Comparison of ENCODE assay signal across 13 cellular contexts in the genomic region with DNA sequence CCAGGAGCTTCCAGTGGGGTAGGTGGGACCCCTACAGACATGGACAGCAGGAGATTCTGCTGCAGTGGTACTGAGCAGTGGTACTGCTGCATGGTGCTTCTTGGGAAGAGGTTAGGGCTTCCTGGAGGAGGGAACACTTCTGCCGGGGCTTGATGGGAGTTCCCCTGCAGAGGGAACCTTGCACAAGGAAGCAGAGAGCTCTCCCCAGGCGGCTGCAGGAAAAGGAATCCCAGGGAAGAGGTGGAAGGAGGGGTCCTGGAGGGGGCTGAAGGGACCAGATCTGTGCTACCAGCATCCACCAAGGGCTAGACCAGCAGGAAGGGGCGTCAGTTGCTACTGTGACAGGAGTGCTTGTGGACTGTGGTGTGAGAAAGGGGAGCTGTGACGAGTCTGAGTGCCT. TPM values are rescaled to one million over a fixed set of nuclear protein-coding genes. Genes with fewer than 3 reads are reported as not detected.
DNase-seq lines count a peak whose midpoint lies in the region; ATAC-seq, FAIRE-seq and TF ChIP-seq lines count a peak whose summit lies in the region.
"Had no signal": no experiment of that assay in that cellular context is flagged by ENCODE, and none has a peak within 500 bp of the region (broad histone marks: within the 10 kb centered on the region; RNA-seq: fewer than 3 reads in every experiment).

No MANE protein-coding gene starts in this region.

- FAIRE-seq in GM19239 (lab: Jason Lieb, UNC), result no peak

- TF ChIP-seq CTCF in vagina (IDR thresholded peaks at IDR 0.05), result no peak

- H3K79me2 ChIP-seq in mesendoderm (ENCODE audit: control insufficient read depth, insufficient read depth, low read length), result no peaks in the 10 kb centered on the region

- peaks cover 19% of the 10 kb centered on the region for H3K27me3 Mint-ChIP-seq in activated naive CD8-positive, alpha-beta T cell treated with anti-CD3 and anti-CD28 coated beads, Interleukin-2, amount 10 ng/mL, durations not matched to agents 7 days and 5 days

- no peak overlapping the region for H2AK5ac ChIP-seq in mesendoderm (ENCODE audit: low read length)

- H3K4me3 Mint-ChIP-seq in activated naive CD8-positive, alpha-beta T cell treated with anti-CD3 and anti-CD28 coated beads, Interleukin-2, amount 10 ng/mL, durations not matched to agents 7 days and 5 days, result peak overlapping the region; percentile 65

- H3K4me2 ChIP-seq in mesendoderm (ENCODE audit: low read length), result no peak overlapping the region

- peaks cover 28% of the 10 kb centered on the region for H3K4me1 Mint-ChIP-seq in activated naive CD8-positive, alpha-beta T cell treated with anti-CD3 and anti-CD28 coated beads, Interleukin-2, amount 10 ng/mL, durations not matched to agents 7 days and 5 days

- H3K27me3 ChIP-seq in right cardiac atrium (ENCODE audit: control insufficient read depth, insufficient read depth) (no peaks in the 10 kb centered on the region), mesendoderm (ENCODE audit: insufficient read depth, low read length, poor library complexity) (peaks cover 6% of the 10 kb centered on the region), vagina (no peaks in the 10 kb centered on the region)

- H3K4ac ChIP-seq in mesendoderm (ENCODE audit: low read depth, low read length), result no peak overlapping the region

- H3K36me3 ChIP-seq in mesendoderm (ENCODE audit: control insufficient read depth, insufficient read depth, low read length), result no peaks in the 10 kb centered on the region
- H3K36me3 ChIP-seq in vagina, result peaks cover 2 to 37% of the 10 kb centered on the region in 2 donors

- ATAC-seq in right cardiac atrium (no peak), Right ventricle myocardium inferior (no peak), HG02840 (IDR thresholded peaks at IDR 0.05; ENCODE audit: low FRiP score, unreplicated experiment) (no peak)
- ATAC-seq in activated naive CD8-positive, alpha-beta T cell treated with anti-CD3 and anti-CD28 coated beads, Interleukin-2, amount 10 ng/mL, durations not matched to agents 7 days and 5 days (ENCODE audit: low read depth), result no peak

- TF ChIP-seq POLR2A in vagina (IDR thresholded peaks at IDR 0.05), result no peak

- no peak overlapping the region for H3K18ac ChIP-seq in mesendoderm (ENCODE audit: low read length)

- no peak overlapping the region for H3K23ac ChIP-seq in mesendoderm (ENCODE audit: low read length)

- H3K4me1 ChIP-seq in right cardiac atrium (ENCODE audit: control insufficient read depth, insufficient read depth, low read length), result peaks cover 9% of the 10 kb centered on the region
- H3K4me1 ChIP-seq in mesendoderm (ENCODE audit: control insufficient read depth, low read depth, low read length), result no peaks in the 10 kb centered on the region
- peaks cover 53% of the 10 kb centered on the region for H3K4me1 ChIP-seq in vagina

- H2BK120ac ChIP-seq in mesendoderm (ENCODE audit: low read depth, low read length), result no peak overlapping the region

- DNase-seq in right cardiac atrium, result peak in 2 of 3 donors; percentile 36 to 40
- DNase-seq in Right ventricle myocardium inferior (ENCODE audit: missing footprints), result no peak
- DNase-seq in activated naive CD8-positive, alpha-beta T cell treated with anti-CD3 and anti-CD28 coated beads, Interleukin-2, amount 10 ng/mL, durations not matched to agents 7 days and 5 days, result no peak
- peak; percentile 47 for DNase-seq in mesendoderm
- peak in 1 of 2 donors; percentile 87 for DNase-seq in vagina (ENCODE audit: extremely low spot score in 2 of 2)
- DNase-seq in AG08396 (ENCODE audit: low spot score), result no peak
- DNase-seq in GM19239 (ENCODE audit: insufficient read length, low spot score), result no peak
- DNase-seq: NCI-H187; NK-92 treated with Interleukin-12 subunit alpha and Interleukin-12 subunit beta, amount 100 ng/mL, for 24 hours had no signal

- H2BK5ac ChIP-seq in mesendoderm (ENCODE audit: low read length), result no peak overlapping the region

- POLR2A ChIA-PET in activated naive CD8-positive, alpha-beta T cell treated with anti-CD3 and anti-CD28 coated beads, Interleukin-2, amount 10 ng/mL, durations not matched to agents 7 days and 5 days (lab: Charles Lee), result interaction anchor here (0.7 to 1.3 kb wide), 2 partner anchors 23 to 106 kb away, joined by 3 read pairs; a partner anchor contains a TSS

- no peaks in the 10 kb centered on the region for H3K79me1 ChIP-seq in mesendoderm (ENCODE audit: low read length)

- no peaks in the 10 kb centered on the region for H3K9me3 Mint-ChIP-seq in activated naive CD8-positive, alpha-beta T cell treated with anti-CD3 and anti-CD28 coated beads, Interleukin-2, amount 10 ng/mL, durations not matched to agents 7 days and 5 days

- intact Hi-C loops in right cardiac atrium (cut with DNase I), result no loop called here
- intact Hi-C loops in Right ventricle myocardium inferior (cut with DNase I), result no loop called here
- intact Hi-C loops in vagina (cut with DNase I), result no loop called here

- H4K5ac ChIP-seq in mesendoderm (ENCODE audit: low read length), result no peak overlapping the region

- H4K8ac ChIP-seq in mesendoderm (ENCODE audit: low read depth, low read length), result no peak overlapping the region

- H3K27ac Mint-ChIP-seq in activated naive CD8-positive, alpha-beta T cell treated with anti-CD3 and anti-CD28 coated beads, Interleukin-2, amount 10 ng/mL, durations not matched to agents 7 days and 5 days, result no peak overlapping the region

- H3K27ac ChIP-seq in right cardiac atrium (ENCODE audit: low read length) (no peak overlapping the region), mesendoderm (ENCODE audit: low read depth, low read length) (no peak overlapping the region), vagina (no peak overlapping the region)

- H3K9ac ChIP-seq in mesendoderm (ENCODE audit: low read length), result no peak overlapping the region

- 55% methylated on average over 4 of the region's 4 CpGs for WGBS in right cardiac atrium
- no CpG with 5 or more reads among the region's 4 CpGs for WGBS in mesendoderm (ENCODE audit: extremely low coverage, insufficient coverage, low lambda C conversion rate)

- H3K56ac ChIP-seq in mesendoderm (ENCODE audit: low read length), result peak overlapping the region; percentile 35

- no peak overlapping the region for H2BK15ac ChIP-seq in mesendoderm (replicated peaks; ENCODE audit: low read depth)

- no peaks in the 10 kb centered on the region for H3K9me3 ChIP-seq in right cardiac atrium (ENCODE audit: control insufficient read depth, low read length)
- H3K9me3 ChIP-seq in vagina, result no peaks in the 10 kb centered on the region

- H3K36me3 Mint-ChIP-seq in activated naive CD8-positive, alpha-beta T cell treated with anti-CD3 and anti-CD28 coated beads, Interleukin-2, amount 10 ng/mL, durations not matched to agents 7 days and 5 days, result peaks cover 10% of the 10 kb centered on the region

- H3K4me3 ChIP-seq in right cardiac atrium (ENCODE audit: low read length) (no peak overlapping the region), mesendoderm (ENCODE audit: low read length) (no peak overlapping the region), vagina (peak overlapping the region; percentile 77 to 84)

RNA-seq across cellular contexts. Expression of a gene that starts 10.6 kb away (rescaled TPM):
- total RNA-seq in right cardiac atrium (10 to 100 TPM; 76.2 to 86.6 (median 83.7) TPM), Right ventricle myocardium inferior (68.4 TPM), vagina (54.8 TPM)
- 43.8 TPM for polyA plus RNA-seq in right cardiac atrium
- 10 to 100 TPM; 28.7 to 35.7 TPM for total RNA-seq in activated naive CD8-positive, alpha-beta T cell treated with anti-CD3 and anti-CD28 coated beads, Interleukin-2, amount 10 ng/mL, durations not matched to agents 7 days and 5 days
- 5.0 TPM for polyA plus RNA-seq in mesendoderm (2013, experiment 1 of 2)
- 4.7 TPM for polyA plus RNA-seq in mesendoderm (2013, experiment 2 of 2)

RNA-seq across cellular contexts. Expression of a gene that starts 23.1 kb away (rescaled TPM):
- 10 to 100 TPM; 24.2 to 30.5 (median 28.6) TPM for total RNA-seq in right cardiac atrium
- polyA plus RNA-seq in right cardiac atrium, result 17.5 TPM
- total RNA-seq in Right ventricle myocardium inferior, result 28.2 TPM
- total RNA-seq in activated naive CD8-positive, alpha-beta T cell treated with anti-CD3 and anti-CD28 coated beads, Interleukin-2, amount 10 ng/mL, durations not matched to agents 7 days and 5 days, result 10 to 100 TPM; 69.9 to 72.3 TPM
- polyA plus RNA-seq in mesendoderm (2013, experiment 1 of 2), result 65.6 TPM
- polyA plus RNA-seq in mesendoderm (2013, experiment 2 of 2), result 66.3 TPM
- 43.2 TPM for total RNA-seq in vagina

RNA-seq across cellular contexts. Expression of a gene that starts 55.9 kb away (rescaled TPM):
- not detected for total RNA-seq in right cardiac atrium
- polyA plus RNA-seq in right cardiac atrium, result not detected
- not detected for total RNA-seq in Right ventricle myocardium inferior
- total RNA-seq in activated naive CD8-positive, alpha-beta T cell treated with anti-CD3 and anti-CD28 coated beads, Interleukin-2, amount 10 ng/mL, durations not matched to agents 7 days and 5 days, result not detected
- polyA plus RNA-seq in mesendoderm (2013, experiment 1 of 2), result not detected
- polyA plus RNA-seq in mesendoderm (2013, experiment 2 of 2), result not detected
- not detected for total RNA-seq in vagina
- total RNA-seq: dermis microvascular lymphatic vessel endothelial cell; glomerular endothelial cell; T-helper 2 cell treated with Interferon-gamma antibody and Interleukin-4, amounts not matched to agents 100 ng/mL and 5 ng/mL, for 36 hours had no signal

RNA-seq across cellular contexts. Expression of a gene that starts 58.3 kb away (rescaled TPM):
- 10 to 100 TPM; 64.1 to 79.4 (median 68.2) TPM for total RNA-seq in right cardiac atrium
- polyA plus RNA-seq in right cardiac atrium, result 44.6 TPM
- 67.7 TPM for total RNA-seq in Right ventricle myocardium inferior
- total RNA-seq in activated naive CD8-positive, alpha-beta T cell treated with anti-CD3 and anti-CD28 coated beads, Interleukin-2, amount 10 ng/mL, durations not matched to agents 7 days and 5 days, result 10 to 100 TPM; 41.8 to 48.8 TPM
- 37.4 TPM for polyA plus RNA-seq in mesendoderm (2013, experiment 1 of 2)
- 38.6 TPM for polyA plus RNA-seq in mesendoderm (2013, experiment 2 of 2)
- total RNA-seq in vagina, result 110 TPM

Comparison
In these comparisons a context has a peak if more than half of its experiments do, and no peak if none do; other contexts are left out.
1. DNase-seq: peak in right cardiac atrium (2 of 3) and mesendoderm (single experiment); none in Right ventricle myocardium inferior (single experiment), activated naive CD8-positive, alpha-beta T cell treated with anti-CD3 and anti-CD28 coated beads, Interleukin-2, amount 10 ng/mL, durations not matched to agents 7 days and 5 days (single experiment), AG08396 (single experiment) and GM19239 (single experiment).
2. H3K4me3 ChIP-seq: peak in vagina (2 of 2); none in right cardiac atrium (single experiment) and mesendoderm (single experiment).